In the genomic region with DNA sequence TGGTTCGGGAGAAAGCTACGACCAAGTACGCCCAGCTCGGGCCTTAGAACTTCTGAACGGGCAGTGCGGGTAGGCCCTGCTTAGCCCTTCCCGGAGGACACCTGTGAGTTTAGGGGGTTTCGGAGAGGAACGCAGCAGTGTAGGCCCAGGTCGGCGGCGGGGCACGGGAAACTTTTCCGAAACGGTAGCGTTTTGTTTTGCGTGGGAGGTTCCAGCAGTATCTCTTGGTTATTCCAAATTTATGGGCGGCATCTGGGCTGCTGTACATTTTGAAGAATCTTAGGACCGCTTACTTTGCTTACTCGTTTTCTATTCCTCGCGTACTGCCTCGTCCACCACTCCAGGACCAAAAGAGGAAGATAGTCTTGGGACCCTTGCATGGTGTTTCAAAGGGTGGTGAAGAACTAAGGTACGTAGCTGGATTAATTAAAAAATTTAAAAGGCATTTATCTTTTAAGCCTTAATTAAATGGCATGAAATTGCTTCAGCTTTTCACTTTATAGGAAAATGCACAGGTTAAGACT, we compare ENCODE assay signal across 1 cellular context.
A peak's percentile ranks its signal among the peaks of the same experiment; 100 is the strongest.
TF ChIP-seq lines count a peak whose summit lies in the region.

No MANE protein-coding gene starts in this region.

TF ChIP-seq in HepG2, 621 proteins besides CTCF, POLR2A, EP300 and RAD21 (continued from another document and continues in another):
- TF ChIP-seq, protein P1, sequence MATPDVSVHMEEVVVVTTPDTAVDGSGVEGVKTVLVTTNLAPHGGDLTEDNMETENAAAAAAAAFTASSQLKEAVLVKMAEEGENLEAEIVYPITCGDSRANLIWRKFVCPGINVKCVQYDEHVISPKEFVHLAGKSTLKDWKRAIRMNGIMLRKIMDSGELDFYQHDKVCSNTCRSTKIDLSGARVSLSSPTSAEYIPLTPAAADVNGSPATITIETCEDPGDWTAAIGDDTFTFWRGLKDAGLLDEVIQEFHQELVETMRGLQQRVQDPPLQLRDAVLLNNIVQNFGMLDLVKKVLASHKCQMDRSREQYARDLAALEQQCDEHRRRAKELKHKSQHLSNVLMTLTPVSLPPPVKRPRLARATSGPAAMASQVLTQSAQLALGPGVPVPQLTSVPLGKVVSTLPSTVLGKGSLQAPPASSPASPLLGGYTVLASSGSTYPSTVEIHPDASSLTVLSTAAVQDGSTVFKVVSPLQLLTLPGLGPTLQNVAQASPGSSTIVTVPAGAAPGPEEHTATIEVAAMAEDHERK (CRISPR knock-in tag; IDR thresholded peaks at IDR 0.05; ENCODE audit: low read depth): no peak
- no peak for TF ChIP-seq HOXA5 (CRISPR knock-in tag; IDR thresholded peaks at IDR 0.05)
- TF ChIP-seq IRX3 (CRISPR knock-in tag; IDR thresholded peaks at IDR 0.05; ENCODE audit: borderline replicate concordance, low read depth): no peak
- TF ChIP-seq, protein P2, sequence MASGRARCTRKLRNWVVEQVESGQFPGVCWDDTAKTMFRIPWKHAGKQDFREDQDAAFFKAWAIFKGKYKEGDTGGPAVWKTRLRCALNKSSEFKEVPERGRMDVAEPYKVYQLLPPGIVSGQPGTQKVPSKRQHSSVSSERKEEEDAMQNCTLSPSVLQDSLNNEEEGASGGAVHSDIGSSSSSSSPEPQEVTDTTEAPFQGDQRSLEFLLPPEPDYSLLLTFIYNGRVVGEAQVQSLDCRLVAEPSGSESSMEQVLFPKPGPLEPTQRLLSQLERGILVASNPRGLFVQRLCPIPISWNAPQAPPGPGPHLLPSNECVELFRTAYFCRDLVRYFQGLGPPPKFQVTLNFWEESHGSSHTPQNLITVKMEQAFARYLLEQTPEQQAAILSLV (CRISPR knock-in tag; IDR thresholded peaks at IDR 0.05; ENCODE audit: borderline replicate concordance): no peak
- no peak for TF ChIP-seq ZNF598 (CRISPR knock-in tag; IDR thresholded peaks at IDR 0.05; ENCODE audit: borderline replicate concordance)
- TF ChIP-seq, protein P3, sequence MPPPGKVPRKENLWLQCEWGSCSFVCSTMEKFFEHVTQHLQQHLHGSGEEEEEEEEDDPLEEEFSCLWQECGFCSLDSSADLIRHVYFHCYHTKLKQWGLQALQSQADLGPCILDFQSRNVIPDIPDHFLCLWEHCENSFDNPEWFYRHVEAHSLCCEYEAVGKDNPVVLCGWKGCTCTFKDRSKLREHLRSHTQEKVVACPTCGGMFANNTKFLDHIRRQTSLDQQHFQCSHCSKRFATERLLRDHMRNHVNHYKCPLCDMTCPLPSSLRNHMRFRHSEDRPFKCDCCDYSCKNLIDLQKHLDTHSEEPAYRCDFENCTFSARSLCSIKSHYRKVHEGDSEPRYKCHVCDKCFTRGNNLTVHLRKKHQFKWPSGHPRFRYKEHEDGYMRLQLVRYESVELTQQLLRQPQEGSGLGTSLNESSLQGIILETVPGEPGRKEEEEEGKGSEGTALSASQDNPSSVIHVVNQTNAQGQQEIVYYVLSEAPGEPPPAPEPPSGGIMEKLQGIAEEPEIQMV (CRISPR knock-in tag; IDR thresholded peaks at IDR 0.05; ENCODE audit: low read depth): no peak
- TF ChIP-seq SCMH1 (CRISPR knock-in tag; IDR thresholded peaks at IDR 0.05; ENCODE audit: borderline replicate concordance): no peak
- TF ChIP-seq, protein P4, sequence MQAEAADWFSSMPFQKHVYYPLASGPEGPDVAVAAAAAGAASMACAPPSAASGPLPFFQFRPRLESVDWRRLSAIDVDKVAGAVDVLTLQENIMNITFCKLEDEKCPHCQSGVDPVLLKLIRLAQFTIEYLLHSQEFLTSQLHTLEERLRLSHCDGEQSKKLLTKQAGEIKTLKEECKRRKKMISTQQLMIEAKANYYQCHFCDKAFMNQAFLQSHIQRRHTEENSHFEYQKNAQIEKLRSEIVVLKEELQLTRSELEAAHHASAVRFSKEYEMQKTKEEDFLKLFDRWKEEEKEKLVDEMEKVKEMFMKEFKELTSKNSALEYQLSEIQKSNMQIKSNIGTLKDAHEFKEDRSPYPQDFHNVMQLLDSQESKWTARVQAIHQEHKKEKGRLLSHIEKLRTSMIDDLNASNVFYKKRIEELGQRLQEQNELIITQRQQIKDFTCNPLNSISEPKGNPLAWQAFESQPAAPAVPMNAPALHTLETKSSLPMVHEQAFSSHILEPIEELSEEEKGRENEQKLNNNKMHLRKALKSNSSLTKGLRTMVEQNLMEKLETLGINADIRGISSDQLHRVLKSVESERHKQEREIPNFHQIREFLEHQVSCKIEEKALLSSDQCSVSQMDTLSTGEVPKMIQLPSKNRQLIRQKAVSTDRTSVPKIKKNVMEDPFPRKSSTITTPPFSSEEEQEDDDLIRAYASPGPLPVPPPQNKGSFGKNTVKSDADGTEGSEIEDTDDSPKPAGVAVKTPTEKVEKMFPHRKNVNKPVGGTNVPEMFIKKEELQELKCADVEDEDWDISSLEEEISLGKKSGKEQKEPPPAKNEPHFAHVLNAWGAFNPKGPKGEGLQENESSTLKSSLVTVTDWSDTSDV (CRISPR knock-in tag; IDR thresholded peaks at IDR 0.05): no peak
- TF ChIP-seq REPIN1 (CRISPR knock-in tag; IDR thresholded peaks at IDR 0.05; ENCODE audit: borderline replicate concordance, low read depth): peak; percentile 81
- TF ChIP-seq, protein P5, sequence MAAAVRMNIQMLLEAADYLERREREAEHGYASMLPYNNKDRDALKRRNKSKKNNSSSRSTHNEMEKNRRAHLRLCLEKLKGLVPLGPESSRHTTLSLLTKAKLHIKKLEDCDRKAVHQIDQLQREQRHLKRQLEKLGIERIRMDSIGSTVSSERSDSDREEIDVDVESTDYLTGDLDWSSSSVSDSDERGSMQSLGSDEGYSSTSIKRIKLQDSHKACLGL (CRISPR knock-in tag; IDR thresholded peaks at IDR 0.05): no peak
- no peak for TF ChIP-seq NFYB (CRISPR knock-in tag; IDR thresholded peaks at IDR 0.05)
- 0 out of 2 replicates have a peak, but pooled peaks have one; percentile 9 for TF ChIP-seq ZSCAN9 (CRISPR knock-in tag; IDR thresholded peaks at IDR 0.05; ENCODE audit: borderline replicate concordance)
- TF ChIP-seq ZSCAN22 (CRISPR knock-in tag; IDR thresholded peaks at IDR 0.05): no peak
- no peak for TF ChIP-seq ZNF282 (IDR thresholded peaks at IDR 0.05; ENCODE audit: partially characterized antibody)
- TF ChIP-seq ZNF24 (IDR thresholded peaks at IDR 0.05): no peak
- peak; percentile 14; the same call in 1 of the 2 replicates for TF ChIP-seq YEATS4 (CRISPR knock-in tag; IDR thresholded peaks at IDR 0.05; ENCODE audit: borderline replicate concordance)
- TF ChIP-seq MED8 (CRISPR knock-in tag; IDR thresholded peaks at IDR 0.05; ENCODE audit: insufficient replicate concordance): no peak
- TF ChIP-seq, protein P6, sequence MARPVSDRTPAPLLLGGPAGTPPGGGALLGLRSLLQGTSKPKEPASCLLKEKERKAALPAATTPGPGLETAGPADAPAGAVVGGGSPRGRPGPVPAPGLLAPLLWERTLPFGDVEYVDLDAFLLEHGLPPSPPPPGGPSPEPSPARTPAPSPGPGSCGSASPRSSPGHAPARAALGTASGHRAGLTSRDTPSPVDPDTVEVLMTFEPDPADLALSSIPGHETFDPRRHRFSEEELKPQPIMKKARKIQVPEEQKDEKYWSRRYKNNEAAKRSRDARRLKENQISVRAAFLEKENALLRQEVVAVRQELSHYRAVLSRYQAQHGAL (CRISPR knock-in tag; IDR thresholded peaks at IDR 0.05; ENCODE audit: not compliant biosample characterization): peak; percentile 56
- TF ChIP-seq JUNB (CRISPR knock-in tag; IDR thresholded peaks at IDR 0.05; ENCODE audit: borderline replicate concordance): 0 out of 2 replicates have a peak, but pooled peaks have one; percentile 14
- TF ChIP-seq, protein P7, sequence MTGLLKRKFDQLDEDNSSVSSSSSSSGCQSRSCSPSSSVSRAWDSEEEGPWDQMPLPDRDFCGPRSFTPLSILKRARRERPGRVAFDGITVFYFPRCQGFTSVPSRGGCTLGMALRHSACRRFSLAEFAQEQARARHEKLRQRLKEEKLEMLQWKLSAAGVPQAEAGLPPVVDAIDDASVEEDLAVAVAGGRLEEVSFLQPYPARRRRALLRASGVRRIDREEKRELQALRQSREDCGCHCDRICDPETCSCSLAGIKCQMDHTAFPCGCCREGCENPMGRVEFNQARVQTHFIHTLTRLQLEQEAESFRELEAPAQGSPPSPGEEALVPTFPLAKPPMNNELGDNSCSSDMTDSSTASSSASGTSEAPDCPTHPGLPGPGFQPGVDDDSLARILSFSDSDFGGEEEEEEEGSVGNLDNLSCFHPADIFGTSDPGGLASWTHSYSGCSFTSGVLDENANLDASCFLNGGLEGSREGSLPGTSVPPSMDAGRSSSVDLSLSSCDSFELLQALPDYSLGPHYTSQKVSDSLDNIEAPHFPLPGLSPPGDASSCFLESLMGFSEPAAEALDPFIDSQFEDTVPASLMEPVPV (CRISPR knock-in tag; IDR thresholded peaks at IDR 0.05): peak; percentile 34; the same call in 1 of the 2 replicates
- TF ChIP-seq ZZZ3 (CRISPR knock-in tag; IDR thresholded peaks at IDR 0.05; ENCODE audit: borderline replicate concordance): no peak
- TF ChIP-seq NCOA5 (CRISPR knock-in tag; IDR thresholded peaks at IDR 0.05): no peak
- TF ChIP-seq SALL1 (CRISPR knock-in tag; IDR thresholded peaks at IDR 0.05): peak; percentile 39
- TF ChIP-seq KLF9 (CRISPR knock-in tag; IDR thresholded peaks at IDR 0.05; ENCODE audit: low read depth): no peak
- TF ChIP-seq GABPB1 (CRISPR knock-in tag; IDR thresholded peaks at IDR 0.05): 0 out of 2 replicates have a peak, but pooled peaks have one; percentile 78
- no peak for TF ChIP-seq ZNF562 (CRISPR knock-in tag; IDR thresholded peaks at IDR 0.05; ENCODE audit: borderline replicate concordance)
- no peak for TF ChIP-seq HNF4A (CRISPR knock-in tag; IDR thresholded peaks at IDR 0.05)
- TF ChIP-seq, protein P8, sequence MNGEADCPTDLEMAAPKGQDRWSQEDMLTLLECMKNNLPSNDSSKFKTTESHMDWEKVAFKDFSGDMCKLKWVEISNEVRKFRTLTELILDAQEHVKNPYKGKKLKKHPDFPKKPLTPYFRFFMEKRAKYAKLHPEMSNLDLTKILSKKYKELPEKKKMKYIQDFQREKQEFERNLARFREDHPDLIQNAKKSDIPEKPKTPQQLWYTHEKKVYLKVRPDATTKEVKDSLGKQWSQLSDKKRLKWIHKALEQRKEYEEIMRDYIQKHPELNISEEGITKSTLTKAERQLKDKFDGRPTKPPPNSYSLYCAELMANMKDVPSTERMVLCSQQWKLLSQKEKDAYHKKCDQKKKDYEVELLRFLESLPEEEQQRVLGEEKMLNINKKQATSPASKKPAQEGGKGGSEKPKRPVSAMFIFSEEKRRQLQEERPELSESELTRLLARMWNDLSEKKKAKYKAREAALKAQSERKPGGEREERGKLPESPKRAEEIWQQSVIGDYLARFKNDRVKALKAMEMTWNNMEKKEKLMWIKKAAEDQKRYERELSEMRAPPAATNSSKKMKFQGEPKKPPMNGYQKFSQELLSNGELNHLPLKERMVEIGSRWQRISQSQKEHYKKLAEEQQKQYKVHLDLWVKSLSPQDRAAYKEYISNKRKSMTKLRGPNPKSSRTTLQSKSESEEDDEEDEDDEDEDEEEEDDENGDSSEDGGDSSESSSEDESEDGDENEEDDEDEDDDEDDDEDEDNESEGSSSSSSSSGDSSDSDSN (CRISPR knock-in tag; IDR thresholded peaks at IDR 0.05): peak; percentile 89
- TF ChIP-seq HOXD1 (CRISPR knock-in tag; IDR thresholded peaks at IDR 0.05): no peak
- TF ChIP-seq ATM (IDR thresholded peaks at IDR 0.05; ENCODE audit: borderline replicate concordance): no peak
- no peak for TF ChIP-seq ZNF224 (CRISPR knock-in tag; IDR thresholded peaks at IDR 0.05)
- no peak for TF ChIP-seq ZFP62 (CRISPR knock-in tag; IDR thresholded peaks at IDR 0.05)
- TF ChIP-seq STAT5B (CRISPR knock-in tag; IDR thresholded peaks at IDR 0.05): no peak
- TF ChIP-seq ZKSCAN8 (CRISPR knock-in tag; IDR thresholded peaks at IDR 0.05; ENCODE audit: borderline replicate concordance): no peak
- TF ChIP-seq SRSF1 (optimal IDR thresholded peaks at IDR 0.05; ENCODE audit: low read depth, low read length): no peak
- TF ChIP-seq, protein P9, sequence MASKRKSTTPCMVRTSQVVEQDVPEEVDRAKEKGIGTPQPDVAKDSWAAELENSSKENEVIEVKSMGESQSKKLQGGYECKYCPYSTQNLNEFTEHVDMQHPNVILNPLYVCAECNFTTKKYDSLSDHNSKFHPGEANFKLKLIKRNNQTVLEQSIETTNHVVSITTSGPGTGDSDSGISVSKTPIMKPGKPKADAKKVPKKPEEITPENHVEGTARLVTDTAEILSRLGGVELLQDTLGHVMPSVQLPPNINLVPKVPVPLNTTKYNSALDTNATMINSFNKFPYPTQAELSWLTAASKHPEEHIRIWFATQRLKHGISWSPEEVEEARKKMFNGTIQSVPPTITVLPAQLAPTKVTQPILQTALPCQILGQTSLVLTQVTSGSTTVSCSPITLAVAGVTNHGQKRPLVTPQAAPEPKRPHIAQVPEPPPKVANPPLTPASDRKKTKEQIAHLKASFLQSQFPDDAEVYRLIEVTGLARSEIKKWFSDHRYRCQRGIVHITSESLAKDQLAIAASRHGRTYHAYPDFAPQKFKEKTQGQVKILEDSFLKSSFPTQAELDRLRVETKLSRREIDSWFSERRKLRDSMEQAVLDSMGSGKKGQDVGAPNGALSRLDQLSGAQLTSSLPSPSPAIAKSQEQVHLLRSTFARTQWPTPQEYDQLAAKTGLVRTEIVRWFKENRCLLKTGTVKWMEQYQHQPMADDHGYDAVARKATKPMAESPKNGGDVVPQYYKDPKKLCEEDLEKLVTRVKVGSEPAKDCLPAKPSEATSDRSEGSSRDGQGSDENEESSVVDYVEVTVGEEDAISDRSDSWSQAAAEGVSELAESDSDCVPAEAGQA (IDR thresholded peaks at IDR 0.05; ENCODE audit: low read depth): no peak
- TF ChIP-seq, protein P9 (CRISPR knock-in tag; IDR thresholded peaks at IDR 0.05; ENCODE audit: borderline replicate concordance): no peak
- no peak for TF ChIP-seq ZNF547 (CRISPR knock-in tag; IDR thresholded peaks at IDR 0.05)
- TF ChIP-seq, protein P10, sequence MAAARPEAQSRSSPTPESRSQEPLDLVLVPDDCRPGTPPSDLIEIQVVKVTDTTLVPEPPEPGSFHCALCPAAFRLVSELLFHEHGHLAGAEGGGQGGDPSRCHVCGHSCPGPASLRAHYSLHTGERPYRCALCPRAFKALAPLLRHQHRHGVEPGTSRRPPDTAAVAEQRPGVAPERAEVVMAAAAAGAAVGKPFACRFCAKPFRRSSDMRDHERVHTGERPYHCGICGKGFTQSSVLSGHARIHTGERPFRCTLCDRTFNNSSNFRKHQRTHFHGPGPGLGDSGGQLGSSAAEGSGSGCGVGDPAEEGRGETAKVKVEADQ (CRISPR knock-in tag; IDR thresholded peaks at IDR 0.05; ENCODE audit: borderline replicate concordance): no peak
- TF ChIP-seq EHMT2 (IDR thresholded peaks at IDR 0.05; ENCODE audit: borderline replicate concordance, low read depth, low read length): no peak
